In genomic region chr17:80658821-80659220, GRCh38 we compare ENCODE assay signal across 18 cellular contexts.
DNase-seq lines count a peak whose midpoint lies in the region; ATAC-seq, FAIRE-seq and TF ChIP-seq lines count a peak whose summit lies in the region.
"Had no signal": no experiment of that assay in that cellular context is flagged by ENCODE, and none has a peak within 500 bp of the region (broad histone marks: within the 10 kb centered on the region; RNA-seq: fewer than 3 reads in every experiment).

No MANE protein-coding gene starts in this region.

- no peak overlapping the region for H3K4me3 Mint-ChIP-seq in activated naive CD4-positive, alpha-beta T cell treated with anti-CD3 and anti-CD28 coated beads, Interleukin-2, amount 50 U/mL, for 24 hours
- no peak overlapping the region for H3K4me3 Mint-ChIP-seq in progenitor cell of endocrine pancreas (ENCODE audit: low read depth)
- H3K4me3 Mint-ChIP-seq: CD8-positive, alpha-beta T cell had no signal

- H3K27ac ChIP-seq in SJCRH30 (0 out of 2 replicates have a peak overlapping the region, but pooled peaks have one; percentile 0), gastrocnemius medialis (no peak overlapping the region)
- H3K27ac ChIP-seq: A549, C4-2B had no signal

- H3K27me3 Mint-ChIP-seq in activated naive CD4-positive, alpha-beta T cell treated with anti-CD3 and anti-CD28 coated beads, Interleukin-2, amount 50 U/mL, for 24 hours, result no peaks in the 10 kb centered on the region
- H3K27me3 Mint-ChIP-seq in progenitor cell of endocrine pancreas, result no peaks in the 10 kb centered on the region

- peak overlapping the region; percentile 47 for H3K27ac Mint-ChIP-seq in activated naive CD4-positive, alpha-beta T cell treated with anti-CD3 and anti-CD28 coated beads, Interleukin-2, amount 50 U/mL, for 24 hours
- no peak overlapping the region for H3K27ac Mint-ChIP-seq in activated naive CD4-positive, alpha-beta T cell treated with anti-CD3 and anti-CD28 coated beads, Interleukin-2, amount 50 U/mL, for 72 hours
- H3K27ac Mint-ChIP-seq in progenitor cell of endocrine pancreas, result peak overlapping the region; percentile 6
- H3K27ac Mint-ChIP-seq: CD8-positive, alpha-beta T cell had no signal

- H3K9me3 ChIP-seq in SJCRH30 (replicated peaks) (peaks cover 8% of the 10 kb centered on the region), gastrocnemius medialis (no peaks in the 10 kb centered on the region)
- H3K9me3 ChIP-seq: BE2C had no signal

- H3K4me3 ChIP-seq in SJCRH30 (no peak overlapping the region), gastrocnemius medialis (no peak overlapping the region)
- H3K4me3 ChIP-seq: A549, HAP-1 had no signal

- in situ Hi-C loops in gastrocnemius medialis (cut with MboI; ENCODE audit: low sequenced_read_pairs in 4 of 4), result no loop called here

- H3K9me3 Mint-ChIP-seq in activated naive CD4-positive, alpha-beta T cell treated with anti-CD3 and anti-CD28 coated beads, Interleukin-2, amount 50 U/mL, for 24 hours, result no peaks in the 10 kb centered on the region
- peaks cover 4 to 22% of the 10 kb centered on the region in 2 donors for H3K9me3 Mint-ChIP-seq in activated naive CD4-positive, alpha-beta T cell treated with anti-CD3 and anti-CD28 coated beads, Interleukin-2, amount 50 U/mL, for 72 hours
- peaks cover 6% of the 10 kb centered on the region for H3K9me3 Mint-ChIP-seq in progenitor cell of endocrine pancreas (ENCODE audit: low read depth)

- no peak for TF ChIP-seq CTCF in progenitor cell of endocrine pancreas (IDR thresholded peaks at IDR 0.05; ENCODE audit: unreplicated experiment)
- TF ChIP-seq CTCF in gastrocnemius medialis (IDR thresholded peaks at IDR 0.05 in 4 of 5, conservative IDR thresholded peaks at IDR 0.05 in 1 of 5), result no peak

- peak; percentile 24 for FAIRE-seq in GM12892 (lab: Jason Lieb, UNC)
- FAIRE-seq: A549, D721Med, H1 had no signal

- H3K4me1 Mint-ChIP-seq in activated naive CD4-positive, alpha-beta T cell treated with anti-CD3 and anti-CD28 coated beads, Interleukin-2, amount 50 U/mL, for 24 hours, result peaks cover 66% of the 10 kb centered on the region
- H3K4me1 Mint-ChIP-seq in progenitor cell of endocrine pancreas (ENCODE audit: low read depth), result peaks cover 7% of the 10 kb centered on the region

- intact Hi-C loops in gastrocnemius medialis (cut with DNase I; ENCODE audit: low total_unique reads), result no loop called here

- H3K27me3 ChIP-seq in SJCRH30 (no peaks in the 10 kb centered on the region), gastrocnemius medialis (no peaks in the 10 kb centered on the region)
- H3K27me3 ChIP-seq: BE2C had no signal

- no peaks in the 10 kb centered on the region for H3K36me3 ChIP-seq in SJCRH30
- no peaks in the 10 kb centered on the region for H3K36me3 ChIP-seq in gastrocnemius medialis
- H3K36me3 ChIP-seq: BE2C, HAP-1 had no signal

- no peak for ATAC-seq in activated naive CD4-positive, alpha-beta T cell treated with anti-CD3 and anti-CD28 coated beads, Interleukin-2, amount 50 U/mL, for 72 hours
- no peak for ATAC-seq in gastrocnemius medialis
- ATAC-seq: A549; CD8-positive, alpha-beta T cell had no signal

- TF ChIP-seq POLR2A in GM12892 (IDR thresholded peaks at IDR 0.05; ENCODE audit: low read depth, low read length) (no peak), gastrocnemius medialis (IDR thresholded peaks at IDR 0.05) (no peak)

- no peaks in the 10 kb centered on the region for H3K4me1 ChIP-seq in SJCRH30
- H3K4me1 ChIP-seq in gastrocnemius medialis, result peaks cover 4 to 9% of the 10 kb centered on the region in 2 donors
- H3K4me1 ChIP-seq: A549, HAP-1 had no signal

- peaks cover 8% of the 10 kb centered on the region for H3K36me3 Mint-ChIP-seq in activated naive CD4-positive, alpha-beta T cell treated with anti-CD3 and anti-CD28 coated beads, Interleukin-2, amount 50 U/mL, for 24 hours
- peaks cover 24 to 61% of the 10 kb centered on the region in 2 donors for H3K36me3 Mint-ChIP-seq in activated naive CD4-positive, alpha-beta T cell treated with anti-CD3 and anti-CD28 coated beads, Interleukin-2, amount 50 U/mL, for 72 hours
- peaks cover 7% of the 10 kb centered on the region for H3K36me3 Mint-ChIP-seq in progenitor cell of endocrine pancreas (ENCODE audit: insufficient read depth)

- DNase-seq in activated naive CD4-positive, alpha-beta T cell treated with anti-CD3 and anti-CD28 coated beads, Interleukin-2, amount 50 U/mL, for 72 hours (ENCODE audit: low spot score in 2 of 2), result no peak
- DNase-seq in GM12892 (ENCODE audit: insufficient read length) (no peak), SJCRH30 (peak; percentile 76 to 82), progenitor cell of endocrine pancreas (ENCODE audit: low spot score, unreplicated experiment) (no peak), DMS79 (lab: John Stamatoyannopoulos, UW) (no peak), gastrocnemius medialis (no peak), ecto neural progenitor cell (ENCODE audit: low spot score) (no peak)
- DNase-seq: BE2C; CD8-positive, alpha-beta T cell; COR-L47; DMS153; GF-D8 had no signal

Comparison
In these comparisons a context has a peak if more than half of its experiments do, and no peak if none do; other contexts are left out.
1. H3K27ac Mint-ChIP-seq: peak in activated naive CD4-positive, alpha-beta T cell treated with anti-CD3 and anti-CD28 coated beads, Interleukin-2, amount 50 U/mL, for 24 hours (single experiment) and progenitor cell of endocrine pancreas (single experiment); none in activated naive CD4-positive, alpha-beta T cell treated with anti-CD3 and anti-CD28 coated beads, Interleukin-2, amount 50 U/mL, for 72 hours (0 of 2).
2. DNase-seq: peak in SJCRH30 (2 of 2); none in activated naive CD4-positive, alpha-beta T cell treated with anti-CD3 and anti-CD28 coated beads, Interleukin-2, amount 50 U/mL, for 72 hours (0 of 2), GM12892 (single experiment), progenitor cell of endocrine pancreas (single experiment), DMS79 (single experiment), gastrocnemius medialis (0 of 2) and ecto neural progenitor cell (single experiment).